In the genomic region with DNA sequence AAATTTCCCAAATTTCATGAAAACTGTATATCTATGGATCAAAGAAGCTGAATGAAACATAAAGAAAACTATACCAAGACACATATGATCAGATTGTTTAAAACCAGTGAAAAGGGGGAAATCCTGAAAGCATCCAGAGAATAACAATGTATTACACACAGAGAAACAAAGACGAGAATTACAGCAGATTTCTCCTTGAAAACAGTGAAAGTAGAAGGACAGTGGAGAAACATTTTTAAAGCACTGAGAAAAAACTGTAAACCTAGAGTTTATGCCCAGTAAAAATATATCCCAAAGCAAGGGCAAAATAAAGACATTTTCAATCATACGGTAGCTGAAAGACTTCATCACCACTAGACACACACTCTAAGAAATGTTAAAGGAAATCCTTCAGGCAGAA, we compare ENCODE assay signal across 1 cellular context.
TF ChIP-seq lines count a peak whose summit lies in the region.

No MANE protein-coding gene starts in this region.

TF ChIP-seq in GM23338, 12 proteins besides CTCF, POLR2A, EP300 and RAD21 (continued from another document):
- TF ChIP-seq, protein P1, sequence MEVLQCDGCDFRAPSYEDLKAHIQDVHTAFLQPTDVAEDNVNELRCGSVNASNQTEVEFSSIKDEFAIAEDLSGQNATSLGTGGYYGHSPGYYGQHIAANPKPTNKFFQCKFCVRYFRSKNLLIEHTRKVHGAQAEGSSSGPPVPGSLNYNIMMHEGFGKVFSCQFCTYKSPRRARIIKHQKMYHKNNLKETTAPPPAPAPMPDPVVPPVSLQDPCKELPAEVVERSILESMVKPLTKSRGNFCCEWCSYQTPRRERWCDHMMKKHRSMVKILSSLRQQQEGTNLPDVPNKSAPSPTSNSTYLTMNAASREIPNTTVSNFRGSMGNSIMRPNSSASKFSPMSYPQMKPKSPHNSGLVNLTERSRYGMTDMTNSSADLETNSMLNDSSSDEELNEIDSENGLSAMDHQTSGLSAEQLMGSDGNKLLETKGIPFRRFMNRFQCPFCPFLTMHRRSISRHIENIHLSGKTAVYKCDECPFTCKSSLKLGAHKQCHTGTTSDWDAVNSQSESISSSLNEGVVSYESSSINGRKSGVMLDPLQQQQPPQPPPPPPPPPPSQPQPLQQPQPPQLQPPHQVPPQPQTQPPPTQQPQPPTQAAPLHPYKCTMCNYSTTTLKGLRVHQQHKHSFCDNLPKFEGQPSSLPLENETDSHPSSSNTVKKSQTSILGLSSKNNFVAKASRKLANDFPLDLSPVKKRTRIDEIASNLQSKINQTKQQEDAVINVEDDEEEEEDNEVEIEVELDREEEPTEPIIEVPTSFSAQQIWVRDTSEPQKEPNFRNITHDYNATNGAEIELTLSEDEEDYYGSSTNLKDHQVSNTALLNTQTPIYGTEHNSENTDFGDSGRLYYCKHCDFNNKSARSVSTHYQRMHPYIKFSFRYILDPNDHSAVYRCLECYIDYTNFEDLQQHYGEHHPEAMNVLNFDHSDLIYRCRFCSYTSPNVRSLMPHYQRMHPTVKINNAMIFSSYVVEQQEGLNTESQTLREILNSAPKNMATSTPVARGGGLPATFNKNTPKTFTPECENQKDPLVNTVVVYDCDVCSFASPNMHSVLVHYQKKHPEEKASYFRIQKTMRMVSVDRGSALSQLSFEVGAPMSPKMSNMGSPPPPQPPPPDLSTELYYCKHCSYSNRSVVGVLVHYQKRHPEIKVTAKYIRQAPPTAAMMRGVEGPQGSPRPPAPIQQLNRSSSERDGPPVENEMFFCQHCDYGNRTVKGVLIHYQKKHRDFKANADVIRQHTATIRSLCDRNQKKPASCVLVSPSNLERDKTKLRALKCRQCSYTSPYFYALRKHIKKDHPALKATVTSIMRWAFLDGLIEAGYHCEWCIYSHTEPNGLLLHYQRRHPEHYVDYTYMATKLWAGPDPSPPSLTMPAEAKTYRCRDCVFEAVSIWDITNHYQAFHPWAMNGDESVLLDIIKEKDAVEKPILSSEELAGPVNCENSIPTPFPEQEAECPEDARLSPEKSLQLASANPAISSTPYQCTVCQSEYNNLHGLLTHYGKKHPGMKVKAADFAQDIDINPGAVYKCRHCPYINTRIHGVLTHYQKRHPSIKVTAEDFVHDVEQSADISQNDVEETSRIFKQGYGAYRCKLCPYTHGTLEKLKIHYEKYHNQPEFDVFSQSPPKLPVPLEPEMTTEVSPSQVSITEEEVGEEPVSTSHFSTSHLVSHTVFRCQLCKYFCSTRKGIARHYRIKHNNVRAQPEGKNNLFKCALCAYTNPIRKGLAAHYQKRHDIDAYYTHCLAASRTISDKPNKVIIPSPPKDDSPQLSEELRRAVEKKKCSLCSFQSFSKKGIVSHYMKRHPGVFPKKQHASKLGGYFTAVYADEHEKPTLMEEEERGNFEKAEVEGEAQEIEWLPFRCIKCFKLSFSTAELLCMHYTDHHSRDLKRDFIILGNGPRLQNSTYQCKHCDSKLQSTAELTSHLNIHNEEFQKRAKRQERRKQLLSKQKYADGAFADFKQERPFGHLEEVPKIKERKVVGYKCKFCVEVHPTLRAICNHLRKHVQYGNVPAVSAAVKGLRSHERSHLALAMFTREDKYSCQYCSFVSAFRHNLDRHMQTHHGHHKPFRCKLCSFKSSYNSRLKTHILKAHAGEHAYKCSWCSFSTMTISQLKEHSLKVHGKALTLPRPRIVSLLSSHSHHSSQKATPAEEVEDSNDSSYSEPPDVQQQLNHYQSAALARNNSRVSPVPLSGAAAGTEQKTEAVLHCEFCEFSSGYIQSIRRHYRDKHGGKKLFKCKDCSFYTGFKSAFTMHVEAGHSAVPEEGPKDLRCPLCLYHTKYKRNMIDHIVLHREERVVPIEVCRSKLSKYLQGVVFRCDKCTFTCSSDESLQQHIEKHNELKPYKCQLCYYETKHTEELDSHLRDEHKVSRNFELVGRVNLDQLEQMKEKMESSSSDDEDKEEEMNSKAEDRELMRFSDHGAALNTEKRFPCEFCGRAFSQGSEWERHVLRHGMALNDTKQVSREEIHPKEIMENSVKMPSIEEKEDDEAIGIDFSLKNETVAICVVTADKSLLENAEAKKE (CRISPR knock-in tag; IDR thresholded peaks at IDR 0.05): no peak
- TF ChIP-seq EZH2 (IDR thresholded peaks at IDR 0.05; ENCODE audit: low read depth, unreplicated experiment) (no peak), POLR2AphosphoS5 (IDR thresholded peaks at IDR 0.05; ENCODE audit: low read depth) (no peak), ZNF331 (CRISPR knock-in tag; IDR thresholded peaks at IDR 0.05; ENCODE audit: low read depth) (no peak), CREB1 (CRISPR knock-in tag; IDR thresholded peaks at IDR 0.05; ENCODE audit: low read depth) (no peak), ETS1 (IDR thresholded peaks at IDR 0.05) (no peak), ZNF114 (CRISPR knock-in tag; IDR thresholded peaks at IDR 0.05) (no peak), REST (IDR thresholded peaks at IDR 0.05; ENCODE audit: unreplicated experiment) (no peak), JUNB (IDR thresholded peaks at IDR 0.05; ENCODE audit: unreplicated experiment) (no peak)
